9 cellular contexts compared by ENCODE assay signal in genomic region chr1:170670751-170671628, GRCh38. TPM values are rescaled to one million over a fixed set of nuclear protein-coding genes. Genes with fewer than 3 reads are reported as not detected.
DNase-seq lines count a peak whose midpoint lies in the region; ATAC-seq and TF ChIP-seq lines count a peak whose summit lies in the region.
"Had no signal": no experiment of that assay in that cellular context is flagged by ENCODE, and none has a peak within 500 bp of the region (broad histone marks: within the 10 kb centered on the region; RNA-seq: fewer than 3 reads in every experiment).

No MANE protein-coding gene starts in this region.

- H3K4me3 ChIP-seq in AG09309 (ENCODE audit: control insufficient read depth, low read depth, low read length) (peak overlapping the region; percentile 91), HUES6 (ENCODE audit: low read depth, low read length) (peak overlapping the region; percentile 35; the same call in 1 of the 2 replicates), epithelial cell of esophagus (ENCODE audit: low read length) (no peak overlapping the region)

- peaks cover 37% of the 10 kb centered on the region for H3K4me1 Mint-ChIP-seq in neural crest cell

- H3K27me3 ChIP-seq in HUES6 (ENCODE audit: control insufficient read depth, insufficient read depth, low read length), result peaks cover 80% of the 10 kb centered on the region

- peak; percentile 97 for TF ChIP-seq CTCF in AG09309 (IDR thresholded peaks at IDR 0.05; ENCODE audit: control insufficient read depth, insufficient read depth, low read depth, low read length, missing control alignments)
- TF ChIP-seq CTCF in epithelial cell of esophagus (IDR thresholded peaks at IDR 0.05; ENCODE audit: insufficient read depth, low read depth, low read length, missing control alignments), result peak; percentile 69
- peak; percentile 79 for TF ChIP-seq CTCF in neural crest cell (conservative IDR thresholded peaks at IDR 0.05)

- DNase-seq in AG09309 (ENCODE audit: low read depth), result no peak
- peak; percentile 23 for DNase-seq in epithelial cell of esophagus (ENCODE audit: low read depth)
- peak; percentile 81 for DNase-seq in neural crest cell (ENCODE audit: low read depth, low spot score)
- no peak for DNase-seq in DMS153 treated with DMSO at 0.1 percent for 48 hours (lab: John Stamatoyannopoulos, UW; ENCODE audit: unreplicated experiment)
- DNase-seq in T1000 (lab: John Stamatoyannopoulos, UW), result no peak
- no peak for DNase-seq in NCI-H1694 treated with DMSO at 0.1 percent for 48 hours (lab: John Stamatoyannopoulos, UW)

- no peak overlapping the region for H3K27ac Mint-ChIP-seq in neural crest cell (ENCODE audit: unreplicated experiment)
- H3K27ac Mint-ChIP-seq: activated naive CD8-positive, alpha-beta T cell had no signal

- peaks cover 29% of the 10 kb centered on the region for H3K4me1 ChIP-seq in HUES6 (ENCODE audit: control insufficient read depth, insufficient read depth, low read length)

- no peak for ATAC-seq in HG03442 (IDR thresholded peaks at IDR 0.05; ENCODE audit: unreplicated experiment)

- H3K36me3 ChIP-seq in HUES6 (ENCODE audit: control insufficient read depth, insufficient read depth, low read length), result no peaks in the 10 kb centered on the region

- peaks cover 90% of the 10 kb centered on the region for H3K27me3 Mint-ChIP-seq in neural crest cell (ENCODE audit: low read depth)

- H3K9ac ChIP-seq in HUES6 (ENCODE audit: low read length), result no peak overlapping the region

- H3K36me3 Mint-ChIP-seq in neural crest cell (ENCODE audit: low read depth), result peaks cover 6% of the 10 kb centered on the region
- H3K36me3 Mint-ChIP-seq: activated naive CD8-positive, alpha-beta T cell had no signal

- H3K27ac ChIP-seq in HUES6 (ENCODE audit: low read depth, low read length), result no peak overlapping the region

- H3K4me3 Mint-ChIP-seq in neural crest cell, result peak overlapping the region; percentile 20
- H3K4me3 Mint-ChIP-seq: activated naive CD8-positive, alpha-beta T cell had no signal

- no peaks in the 10 kb centered on the region for H3K9me3 ChIP-seq in HUES6 (ENCODE audit: control insufficient read depth, insufficient read depth, low read depth, low read length)

- H3K9me3 Mint-ChIP-seq in neural crest cell, result no peaks in the 10 kb centered on the region

RNA-seq across cellular contexts. Expression of gene PRRX1, which starts 7.1 kb away (rescaled TPM):
- total RNA-seq in neural crest cell, result 4.1 and 4.6 TPM in 2 replicates

Comparison
In these comparisons a context has a peak if more than half of its experiments do, and no peak if none do; other contexts are left out.
1. DNase-seq: peak in epithelial cell of esophagus (single experiment) and neural crest cell (single experiment); none in AG09309 (single experiment), DMS153 treated with DMSO at 0.1 percent for 48 hours (single experiment), T1000 (single experiment) and NCI-H1694 treated with DMSO at 0.1 percent for 48 hours (single experiment).
2. Peak in every context shown above with its lines, with median percentiles within 50 percentile points of each other: CTCF ChIP-seq.